In the genomic region with DNA sequence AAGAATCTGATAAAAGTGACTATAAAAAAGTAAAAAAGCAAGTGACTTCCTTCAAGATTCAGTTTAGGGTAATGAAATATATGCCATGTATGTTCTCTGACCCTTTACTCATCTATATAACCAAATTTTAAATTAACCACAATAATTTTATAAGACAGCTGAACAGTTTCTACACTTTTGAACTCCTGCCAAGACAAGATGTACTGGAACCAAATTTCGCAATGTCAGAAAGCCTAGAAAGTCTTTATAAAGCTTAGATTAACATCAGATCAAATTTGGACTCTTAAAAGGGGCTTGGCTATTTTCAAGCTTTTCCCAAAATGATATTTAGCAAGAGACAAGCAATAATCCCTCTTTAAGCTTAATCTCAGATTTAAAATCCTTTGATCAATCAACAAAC, we compare ENCODE assay signal across 20 cellular contexts.
DNase-seq lines count a peak whose midpoint lies in the region; ATAC-seq and TF ChIP-seq lines count a peak whose summit lies in the region.
"Had no signal": no experiment of that assay in that cellular context is flagged by ENCODE, and none has a peak within 500 bp of the region (broad histone marks: within the 10 kb centered on the region; RNA-seq: fewer than 3 reads in every experiment).

No MANE protein-coding gene starts in this region.

- no peaks in the 10 kb centered on the region for H3K9me3 Mint-ChIP-seq in MCF 10A (ENCODE audit: unreplicated experiment)
- H3K9me3 Mint-ChIP-seq in CD8-positive, alpha-beta memory T cell, result peaks cover 4 to 15% (median 10%) of the 10 kb centered on the region in 5 donors

- H3K9ac ChIP-seq in mammary epithelial cell (ENCODE audit: insufficient read depth, low read length), result no peak overlapping the region
- H3K9ac ChIP-seq: BLaER1 had no signal

- no peaks in the 10 kb centered on the region for H3K9me3 ChIP-seq in mammary epithelial cell (replicated peaks; ENCODE audit: insufficient read depth, low read length)
- H3K9me3 ChIP-seq in CD8-positive, alpha-beta memory T cell (ENCODE audit: low read length), result no peaks in the 10 kb centered on the region
- H3K9me3 ChIP-seq: A549, BLaER1 had no signal

- in situ Hi-C loops in mammary epithelial cell (cut with MboI; ENCODE audit: low sequenced_read_pairs in 2 of 2), result loop anchor here in 1 of 2 donors (25.0 kb wide), 1 partner anchor 188 kb away; no protein-coding TSS in a partner anchor

- no peaks in the 10 kb centered on the region for H3K36me3 Mint-ChIP-seq in MCF 10A (ENCODE audit: insufficient read depth, unreplicated experiment)
- H3K36me3 Mint-ChIP-seq in CD8-positive, alpha-beta memory T cell, result no peaks in the 10 kb centered on the region
- H3K36me3 Mint-ChIP-seq: CD4-positive, alpha-beta memory T cell had no signal

- H2AFZ ChIP-seq in mammary epithelial cell (ENCODE audit: low read depth, low read length), result no peak overlapping the region

- peaks cover 64% of the 10 kb centered on the region for H3K27me3 Mint-ChIP-seq in MCF 10A (ENCODE audit: insufficient read depth, unreplicated experiment)
- H3K27me3 Mint-ChIP-seq in CD8-positive, alpha-beta memory T cell, result no peaks in the 10 kb centered on the region
- H3K27me3 Mint-ChIP-seq: CD4-positive, alpha-beta memory T cell had no signal

- no peak for ATAC-seq in HG02759 (IDR thresholded peaks at IDR 0.05; ENCODE audit: unreplicated experiment)
- ATAC-seq: A549, K562 had no signal

- TF ChIP-seq CTCF in MCF 10A (IDR thresholded peaks at IDR 0.05; ENCODE audit: unreplicated experiment) (no peak), mammary epithelial cell (conservative IDR thresholded peaks at IDR 0.05 in 1 of 2, IDR thresholded peaks at IDR 0.05 in 1 of 2; ENCODE audit: extremely low read depth in 1 of 2, insufficient read depth in 1 of 2, low read depth in 1 of 2, low read length in 2 of 2) (no peak), fibroblast of the aortic adventitia (IDR thresholded peaks at IDR 0.05; ENCODE audit: insufficient read depth, low read length) (no peak)

- no peaks in the 10 kb centered on the region for H3K4me1 Mint-ChIP-seq in MCF 10A (ENCODE audit: insufficient read depth, unreplicated experiment)
- H3K4me1 Mint-ChIP-seq in CD8-positive, alpha-beta memory T cell, result no peaks in the 10 kb centered on the region
- H3K4me1 Mint-ChIP-seq: CD4-positive, alpha-beta memory T cell had no signal

- dilution Hi-C loops in mammary epithelial cell (cut with HindIII; ENCODE audit: low sequenced_read_pairs), result no loop called here

- no peaks in the 10 kb centered on the region for H3K79me2 ChIP-seq in mammary epithelial cell (ENCODE audit: insufficient read depth, low read length)

- no peak overlapping the region for H3K4me3 ChIP-seq in mammary epithelial cell (replicated peaks in 1 of 3; ENCODE audit: insufficient read depth in 1 of 3, low read depth in 2 of 3, low read length in 3 of 3)
- no peak overlapping the region for H3K4me3 ChIP-seq in fibroblast of the aortic adventitia (ENCODE audit: low read depth, low read length)
- H3K4me3 ChIP-seq in CD8-positive, alpha-beta memory T cell (ENCODE audit: low read length), result no peak overlapping the region
- H3K4me3 ChIP-seq: A549, BLaER1, K562 had no signal

- no peaks in the 10 kb centered on the region for H3K27me3 ChIP-seq in mammary epithelial cell (ENCODE audit: insufficient read depth, low read length)
- no peaks in the 10 kb centered on the region for H3K27me3 ChIP-seq in CD8-positive, alpha-beta memory T cell (ENCODE audit: insufficient read depth, low read length, poor library complexity, severe bottlenecking)
- H3K27me3 ChIP-seq: BLaER1 had no signal

- H3K4me3 Mint-ChIP-seq in MCF 10A (ENCODE audit: unreplicated experiment), result no peak overlapping the region
- no peak overlapping the region for H3K4me3 Mint-ChIP-seq in CD8-positive, alpha-beta memory T cell
- H3K4me3 Mint-ChIP-seq: CD4-positive, alpha-beta memory T cell had no signal

- no peaks in the 10 kb centered on the region for H4K20me1 ChIP-seq in mammary epithelial cell (ENCODE audit: insufficient read depth, low read length)
- H4K20me1 ChIP-seq: BLaER1 had no signal

- no peak overlapping the region for H3K27ac ChIP-seq in mammary epithelial cell (ENCODE audit: insufficient read depth, low read depth, low read length)
- H3K27ac ChIP-seq in CD8-positive, alpha-beta memory T cell (ENCODE audit: low read depth, low read length), result no peak overlapping the region
- H3K27ac ChIP-seq: A549, BLaER1 had no signal

- POLR2A ChIA-PET in MCF 10A (lab: Yijun Ruan, JAX), result no interaction called here
- POLR2A ChIA-PET in CD8-positive, alpha-beta memory T cell (lab: Charles Lee), result no interaction called here

- H3K4me2 ChIP-seq in mammary epithelial cell (ENCODE audit: insufficient read depth, low read depth, low read length), result no peak overlapping the region
- H3K4me2 ChIP-seq: A549, BLaER1 had no signal

- DNase-seq in MCF 10A (ENCODE audit: unreplicated experiment) (peak; percentile 33), mammary epithelial cell (no peak), amniotic epithelial cell (ENCODE audit: low read depth) (peak; percentile 73), fibroblast of the aortic adventitia (ENCODE audit: low read depth) (peak; percentile 12), NCI-H1930 (lab: John Stamatoyannopoulos, UW) (no peak)
- no peak for DNase-seq in CD8-positive, alpha-beta memory T cell
- DNase-seq: Calu3; CD4-positive, alpha-beta memory T cell; GOT3; NCI-H1417 treated with DMSO at 0.1 percent for 48 hours; NCI-H2029; NCI-H2171 treated with DMSO at 0.1 percent for 48 hours; NCI-H510A; NCI-H82; RPMI8226; SHP77 treated with DMSO at 0.1 percent for 48 hours had no signal

- CTCF ChIA-PET in MCF 10A (lab: Yijun Ruan, JAX), result no interaction called here
- CTCF ChIA-PET in mammary epithelial cell (lab: Charles Lee; ENCODE audit: low non-redundant PET), result no interaction called here
- CTCF ChIA-PET in CD8-positive, alpha-beta memory T cell (lab: Charles Lee), result no interaction called here

- 35% methylated on average over 1 of the region's 1 CpG for WGBS in mammary epithelial cell (ENCODE audit: low coverage, missing lambda C conversion rate)

- BruUV-seq in MCF 10A (replicated peaks; lab: Mats Ljungman, UMichigan) (no TSS peak), mammary epithelial cell (replicated peaks; lab: Mats Ljungman, UMichigan) (no TSS peak)

- H3K27ac Mint-ChIP-seq in MCF 10A (ENCODE audit: low read depth, unreplicated experiment), result no peak overlapping the region
- no peak overlapping the region for H3K27ac Mint-ChIP-seq in CD8-positive, alpha-beta memory T cell
- H3K27ac Mint-ChIP-seq: CD4-positive, alpha-beta memory T cell had no signal

- intact Hi-C loops in MCF 10A (cut with micrococcal nuclease) (no loop called here), mammary epithelial cell (cut with micrococcal nuclease) (no loop called here)

- no peaks in the 10 kb centered on the region for H3K4me1 ChIP-seq in mammary epithelial cell (ENCODE audit: insufficient read depth, low read length)
- H3K4me1 ChIP-seq in CD8-positive, alpha-beta memory T cell (ENCODE audit: insufficient read depth, low read length), result no peaks in the 10 kb centered on the region
- H3K4me1 ChIP-seq: A549, BLaER1 had no signal

- H3K36me3 ChIP-seq in mammary epithelial cell (ENCODE audit: insufficient read depth, low read length), result no peaks in the 10 kb centered on the region
- H3K36me3 ChIP-seq in CD8-positive, alpha-beta memory T cell (ENCODE audit: insufficient read depth, low read length), result no peaks in the 10 kb centered on the region
- H3K36me3 ChIP-seq: BLaER1 had no signal

Comparison
In these comparisons a context has a peak if more than half of its experiments do, and no peak if none do; other contexts are left out.
1. DNase-seq: peak in MCF 10A (single experiment), amniotic epithelial cell (single experiment) and fibroblast of the aortic adventitia (single experiment); none in mammary epithelial cell (single experiment), CD8-positive, alpha-beta memory T cell (0 of 5) and NCI-H1930 (0 of 2).